13 cellular contexts compared by ENCODE assay signal in genomic region chr1:17120962-17121837, GRCh38. TPM values are rescaled to one million over a fixed set of nuclear protein-coding genes. Genes with fewer than 3 reads are reported as not detected.
A peak's percentile ranks its signal among the peaks of the same experiment; 100 is the strongest.
DNase-seq lines count a peak whose midpoint lies in the region; ATAC-seq and TF ChIP-seq lines count a peak whose summit lies in the region.
"Had no signal": no experiment of that assay in that cellular context is flagged by ENCODE, and none has a peak within 500 bp of the region (broad histone marks: within the 10 kb centered on the region; RNA-seq: fewer than 3 reads in every experiment).

No MANE protein-coding gene starts in this region.

- peaks cover 60% of the 10 kb centered on the region for H3K27me3 Mint-ChIP-seq in nephron progenitor cell (ENCODE audit: low read depth, poor library complexity)

- DNase-seq in HT1080 (ENCODE audit: low read depth) (peak; percentile 30), body of pancreas (peak in 3 of 4 donors; percentile 13 to 27 (median 23)), nephron progenitor cell (no peak), RPMI8226 (no peak)
- DNase-seq in stimulated activated naive CD4-positive, alpha-beta T cell (lab: John Stamatoyannopoulos, UW): no peak
- DNase-seq: NCI-H187, PC-9 had no signal

- no peaks in the 10 kb centered on the region for H3K36me3 Mint-ChIP-seq in nephron progenitor cell (ENCODE audit: low read depth)

- H3K9me3 ChIP-seq in BLaER1 (no peaks in the 10 kb centered on the region), body of pancreas (no peaks in the 10 kb centered on the region)

- H3K36me3 ChIP-seq in BLaER1 (no peaks in the 10 kb centered on the region), body of pancreas (replicated peaks in 1 of 2; ENCODE audit: insufficient read depth in 1 of 2, low read depth in 2 of 2) (no peaks in the 10 kb centered on the region)

- peak overlapping the region; percentile 100 for H3K4me2 ChIP-seq in BLaER1
- H3K4me2 ChIP-seq: PC-9, smooth muscle cell had no signal

- 68 to 79% methylated on average over 13 to 21 of the region's 23 CpGs for WGBS in body of pancreas, 2 donors

- H3K27ac Mint-ChIP-seq in nephron progenitor cell: peak overlapping the region; percentile 84

- H3K27me3 ChIP-seq in BLaER1 (peaks cover 21% of the 10 kb centered on the region), body of pancreas (no peaks in the 10 kb centered on the region)

- H3K4me1 Mint-ChIP-seq in nephron progenitor cell: peaks cover 46% of the 10 kb centered on the region

- no peak overlapping the region for H3K4me3 Mint-ChIP-seq in nephron progenitor cell

- H3K9me3 Mint-ChIP-seq in nephron progenitor cell: no peaks in the 10 kb centered on the region

- peak overlapping the region; percentile 81 for H3K27ac ChIP-seq in BLaER1
- H3K27ac ChIP-seq in body of pancreas: no peak overlapping the region
- H3K27ac ChIP-seq: PC-9, VCaP had no signal

- H3K9ac ChIP-seq in BLaER1: peak overlapping the region; percentile 52

- intact Hi-C loops in body of pancreas (cut with DNase I): loop anchor here (5.0 to 10.0 kb wide), 2 partner anchors 116 to 214 kb away; no protein-coding TSS in a partner anchor

- H3K4me3 ChIP-seq in BLaER1 (peak overlapping the region; percentile 40), body of pancreas (no peak overlapping the region)
- H3K4me3 ChIP-seq: PC-9, smooth muscle cell had no signal

- H4K20me1 ChIP-seq in BLaER1: peaks cover 4% of the 10 kb centered on the region; the same call in 1 of the 2 replicates

- TF ChIP-seq CTCF in body of pancreas (IDR thresholded peaks at IDR 0.05) (no peak), nephron progenitor cell (IDR thresholded peaks at IDR 0.05) (no peak)

- no peak for ATAC-seq in body of pancreas
- no peak for ATAC-seq in GM18498 (IDR thresholded peaks at IDR 0.05; ENCODE audit: unreplicated experiment)
- ATAC-seq in HG03442 (IDR thresholded peaks at IDR 0.05; ENCODE audit: unreplicated experiment): no peak

- no peak for TF ChIP-seq POLR2A in body of pancreas (IDR thresholded peaks at IDR 0.05)

- peaks cover 66% of the 10 kb centered on the region for H3K4me1 ChIP-seq in BLaER1
- H3K4me1 ChIP-seq in body of pancreas: peaks cover 27% of the 10 kb centered on the region

RNA-seq across cellular contexts. Expression of gene PADI2, which starts 1.9 kb away (rescaled TPM):
- not detected in 2 replicates for total RNA-seq in HT1080 (2014; rRNA removed; shearing (Covaris generic))
- polyA plus RNA-seq in HT1080 (2015; cell fraction: cytosol; rRNA removed): 0.07 and 0.09 TPM in 2 replicates
- 0.16 TPM in 1 of 2 replicates, not detected in the other for polyA plus RNA-seq in HT1080 (2015; cell fraction: nucleus; rRNA removed)
- total RNA-seq in body of pancreas: 1 to 10 TPM; 2.3 to 3.0 TPM
- total RNA-seq: endothelial cell of umbilical vein, smooth muscle cell had no signal
- polyA plus RNA-seq: endothelial cell of umbilical vein, smooth muscle cell had no signal

Comparison
In these comparisons a context has a peak if more than half of its experiments do, and no peak if none do; other contexts are left out.
1. DNase-seq: peak in HT1080 (single experiment) and body of pancreas (3 of 4); none in nephron progenitor cell (single experiment), stimulated activated naive CD4-positive, alpha-beta T cell (0 of 6) and RPMI8226 (single experiment).